ENCODE assay signal across 30 cellular contexts in genomic region chr10:97820305-97820704, GRCh38. TPM values are rescaled to one million over a fixed set of nuclear protein-coding genes. Genes with fewer than 3 reads are reported as not detected.
"Had no signal": no experiment of that assay in that cellular context is flagged by ENCODE, and none has a peak within 500 bp of the region (broad histone marks: within the 10 kb centered on the region; RNA-seq: fewer than 3 reads in every experiment).

No MANE protein-coding gene starts in this region.

- H3K4me3 ChIP-seq: neural progenitor cell, ovary, psoas muscle, skin epidermis, smooth muscle cell, spleen, stomach, thoracic aorta, thyroid gland, tibial nerve, upper lobe of left lung, vagina had no signal

- H3K4me2 ChIP-seq: neural progenitor cell, smooth muscle cell had no signal

- FAIRE-seq: urothelium cell line had no signal

- ATAC-seq: natural killer cell; psoas muscle; right cardiac atrium; sciatic nerve; stimulated activated effector memory CD8-positive, alpha-beta T cell treated with anti-CD3 and anti-CD28 coated beads, Interleukin-12 subunit alpha, Interleukin-12 subunit beta, amount 100 ng/mL, for 72 hours; stimulated activated naive B cell treated with anti-CD40 and anti-IgM and Interleukin-4, amounts not matched to agents 10 μg/mL and 1 μg/mL and 100 μg/mL, for 72 hours had no signal

- H2AFZ ChIP-seq: neural progenitor cell, parathyroid adenoma had no signal

- H3K79me2 ChIP-seq: parathyroid adenoma had no signal

- H3K4me3 Mint-ChIP-seq: natural killer cell; nephron; neural progenitor cell; stimulated activated effector memory CD8-positive, alpha-beta T cell treated with anti-CD3 and anti-CD28 coated beads, Interleukin-12 subunit alpha, Interleukin-12 subunit beta, amount 100 ng/mL, for 72 hours; stimulated activated naive B cell treated with anti-CD40 and anti-IgM and Interleukin-4, amounts not matched to agents 10 μg/mL and 1 μg/mL and 100 μg/mL, for 72 hours; stimulated activated naive CD8-positive, alpha-beta T cell treated with anti-CD3 and anti-CD28 coated beads, Interleukin-15, Interleukin-2, amounts not matched to agents 100 ng/mL and 50 ng/mL, for 24 hours had no signal

- DNase-seq: natural killer cell; occipital lobe; ovary; posterior cingulate gyrus; psoas muscle; right cardiac atrium; stimulated activated CD4-positive, alpha-beta T cell treated with anti-CD3 and anti-CD28 coated beads, Interleukin-12 subunit alpha, Interleukin-12 subunit beta, amount 100 ng/mL, for 4 hours; stimulated activated CD4-positive, alpha-beta T cell treated with anti-CD3 and anti-CD28 coated beads, Interleukin-1b, Interleukin-23, amount 100 ng/mL, for 48 hours; stimulated activated CD4-positive, alpha-beta T cell treated with anti-CD3 and anti-CD28 coated beads, Interleukin-4, amount 100 ng/mL, for 24 hours; stimulated activated naive B cell treated with anti-CD40 and anti-IgM and Interleukin-4, amounts not matched to agents 10 μg/mL and 1 μg/mL and 100 μg/mL, for 72 hours; stimulated activated naive CD4-positive, alpha-beta T cell treated with Interleukin-2 at 50 U/mL for 16 hours; stomach; thyroid gland; trophoblast cell; upper lobe of left lung had no signal

- H3K27me3 ChIP-seq: neural progenitor cell, ovary, thyroid gland, tibial nerve, upper lobe of left lung, vagina had no signal

- H3K27ac Mint-ChIP-seq: natural killer cell; nephron; neural progenitor cell; progenitor cell of endocrine pancreas; stimulated activated effector memory CD8-positive, alpha-beta T cell treated with anti-CD3 and anti-CD28 coated beads, Interleukin-12 subunit alpha, Interleukin-12 subunit beta, amount 100 ng/mL, for 72 hours; stimulated activated naive B cell treated with anti-CD40 and anti-IgM and Interleukin-4, amounts not matched to agents 10 μg/mL and 1 μg/mL and 100 μg/mL, for 72 hours; stimulated activated naive CD8-positive, alpha-beta T cell treated with anti-CD3 and anti-CD28 coated beads, Interleukin-15, Interleukin-2, amounts not matched to agents 100 ng/mL and 50 ng/mL, for 24 hours had no signal

- H3K9me3 Mint-ChIP-seq: natural killer cell; nephron; neural progenitor cell; stimulated activated effector memory CD8-positive, alpha-beta T cell treated with anti-CD3 and anti-CD28 coated beads, Interleukin-12 subunit alpha, Interleukin-12 subunit beta, amount 100 ng/mL, for 72 hours; stimulated activated naive B cell treated with anti-CD40 and anti-IgM and Interleukin-4, amounts not matched to agents 10 μg/mL and 1 μg/mL and 100 μg/mL, for 72 hours; stimulated activated naive CD8-positive, alpha-beta T cell treated with anti-CD3 and anti-CD28 coated beads, Interleukin-15, Interleukin-2, amounts not matched to agents 100 ng/mL and 50 ng/mL, for 24 hours had no signal

- H3K4me1 Mint-ChIP-seq: natural killer cell; stimulated activated effector memory CD8-positive, alpha-beta T cell treated with anti-CD3 and anti-CD28 coated beads, Interleukin-12 subunit alpha, Interleukin-12 subunit beta, amount 100 ng/mL, for 72 hours; stimulated activated naive B cell treated with anti-CD40 and anti-IgM and Interleukin-4, amounts not matched to agents 10 μg/mL and 1 μg/mL and 100 μg/mL, for 72 hours had no signal

- H3K36me3 Mint-ChIP-seq: natural killer cell; neural progenitor cell; stimulated activated effector memory CD8-positive, alpha-beta T cell treated with anti-CD3 and anti-CD28 coated beads, Interleukin-12 subunit alpha, Interleukin-12 subunit beta, amount 100 ng/mL, for 72 hours; stimulated activated naive B cell treated with anti-CD40 and anti-IgM and Interleukin-4, amounts not matched to agents 10 μg/mL and 1 μg/mL and 100 μg/mL, for 72 hours had no signal

- H3K27me3 Mint-ChIP-seq: stimulated activated naive CD8-positive, alpha-beta T cell treated with anti-CD3 and anti-CD28 coated beads, Interleukin-15, Interleukin-2, amounts not matched to agents 100 ng/mL and 50 ng/mL, for 24 hours had no signal

- H3K4me1 ChIP-seq: parathyroid adenoma, spleen, stomach, upper lobe of left lung, vagina had no signal

- H3K27ac ChIP-seq: neural progenitor cell, ovary, parathyroid adenoma, spleen, stomach, thoracic aorta, thyroid gland, tibial nerve, upper lobe of left lung, vagina had no signal

- H3K9me3 ChIP-seq: ovary, psoas muscle, spleen, stomach, thoracic aorta, thyroid gland, tibial nerve, upper lobe of left lung, vagina had no signal

- H3K36me3 ChIP-seq: neural progenitor cell, ovary, spleen, stomach, thoracic aorta, thyroid gland, tibial nerve, upper lobe of left lung, vagina had no signal

RNA-seq across cellular contexts. Expression of gene GOLGA7B, which starts 29.3 kb away (rescaled TPM):
- total RNA-seq: smooth muscle cell had no signal
- polyA plus RNA-seq: smooth muscle cell had no signal

RNA-seq across cellular contexts. Expression of gene SFRP5, which starts 48.5 kb away (rescaled TPM):
- total RNA-seq: natural killer cell, osteoblast, smooth muscle cell, spleen had no signal
